In genomic region chr9:128657344-128657704, GRCh38 we compare ENCODE assay signal across 1 cellular context.
TF ChIP-seq lines count a peak whose summit lies in the region.

No MANE protein-coding gene starts in this region.

TF ChIP-seq in HepG2, 621 proteins besides CTCF, POLR2A, EP300 and RAD21:
- TF ChIP-seq PRPF4 (IDR thresholded peaks at IDR 0.05; ENCODE audit: low read depth, low read length, poor library complexity, severe bottlenecking), result peak; percentile 89
- TF ChIP-seq REL (CRISPR knock-in tag; conservative IDR thresholded peaks at IDR 0.05), result no peak
- 0 out of 2 replicates have a peak, but pooled peaks have one; percentile 0 for TF ChIP-seq ZNF230 (CRISPR knock-in tag; IDR thresholded peaks at IDR 0.05)
